In genomic region chr11:127108838-127109237, GRCh38 we compare ENCODE assay signal across 1 cellular context.
TF ChIP-seq lines count a peak whose summit lies in the region.

No MANE protein-coding gene starts in this region.

TF ChIP-seq in GM23338, 12 proteins besides CTCF, POLR2A, EP300 and RAD21 (continued from another document):
- TF ChIP-seq ZNF462 (CRISPR knock-in tag; IDR thresholded peaks at IDR 0.05) (no peak), STAT1 (IDR thresholded peaks at IDR 0.05; ENCODE audit: unreplicated experiment) (no peak), CREB1 (CRISPR knock-in tag; IDR thresholded peaks at IDR 0.05; ENCODE audit: low read depth) (no peak), ETS1 (IDR thresholded peaks at IDR 0.05) (no peak), EZH2phosphoT487 (IDR thresholded peaks at IDR 0.05; ENCODE audit: unreplicated experiment) (no peak), NANOG (IDR thresholded peaks at IDR 0.05; ENCODE audit: borderline replicate concordance) (no peak), ZNF331 (CRISPR knock-in tag; IDR thresholded peaks at IDR 0.05; ENCODE audit: low read depth) (no peak), POLR2AphosphoS5 (IDR thresholded peaks at IDR 0.05; ENCODE audit: low read depth) (no peak), ZNF114 (CRISPR knock-in tag; IDR thresholded peaks at IDR 0.05) (no peak), JUNB (IDR thresholded peaks at IDR 0.05; ENCODE audit: unreplicated experiment) (no peak)
